Comparison of ENCODE assay signal across 1 cellular context in the genomic region with DNA sequence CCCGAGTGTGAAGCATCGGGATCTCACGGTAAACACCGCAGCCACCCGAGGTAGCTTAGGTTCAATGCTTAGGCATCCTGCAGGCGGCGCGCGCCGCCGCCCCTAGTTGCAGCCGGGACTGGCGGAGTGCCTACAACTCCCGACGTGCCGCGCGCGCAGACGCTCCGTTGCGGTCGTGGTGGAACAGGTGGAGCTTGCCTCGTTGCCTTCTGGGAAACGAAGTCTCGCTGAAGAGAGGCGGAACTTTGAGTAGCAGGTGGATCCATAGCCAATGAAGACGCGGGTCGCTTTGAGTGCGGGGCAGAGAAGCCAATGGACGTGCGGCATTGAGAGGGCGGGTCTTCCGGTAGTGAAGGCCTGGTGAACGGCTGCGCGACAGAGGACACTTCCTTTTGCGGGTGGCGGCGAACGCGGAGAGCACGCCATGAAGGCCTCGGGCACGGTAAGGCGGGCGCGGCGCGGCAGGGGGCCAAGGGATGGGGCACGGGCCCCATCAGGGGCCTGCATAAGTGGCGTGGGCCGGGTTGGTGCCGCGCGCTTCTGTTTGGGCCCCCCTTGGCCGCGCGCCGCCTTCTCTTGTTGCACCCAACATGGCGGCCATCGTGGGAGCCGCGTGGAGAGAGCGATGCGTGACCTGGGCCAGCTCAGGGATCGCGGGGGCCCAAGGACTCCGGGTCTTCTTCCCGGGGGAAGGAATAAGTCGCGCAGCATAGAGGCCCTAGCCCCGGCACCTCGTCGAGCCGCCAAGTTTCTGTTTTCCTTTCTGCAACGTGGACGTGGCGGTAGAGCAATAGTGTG.
TF ChIP-seq lines count a peak whose summit lies in the region.

A gene (plus strand): TSS at position 378 of the 798 bp plus-strand sequence. CDS start 47 bp downstream, at position 425.

TF ChIP-seq in GM12878, 131 proteins besides CTCF, POLR2A, EP300 and RAD21 (continued from another document and continues in another):
- TF ChIP-seq, protein P1, sequence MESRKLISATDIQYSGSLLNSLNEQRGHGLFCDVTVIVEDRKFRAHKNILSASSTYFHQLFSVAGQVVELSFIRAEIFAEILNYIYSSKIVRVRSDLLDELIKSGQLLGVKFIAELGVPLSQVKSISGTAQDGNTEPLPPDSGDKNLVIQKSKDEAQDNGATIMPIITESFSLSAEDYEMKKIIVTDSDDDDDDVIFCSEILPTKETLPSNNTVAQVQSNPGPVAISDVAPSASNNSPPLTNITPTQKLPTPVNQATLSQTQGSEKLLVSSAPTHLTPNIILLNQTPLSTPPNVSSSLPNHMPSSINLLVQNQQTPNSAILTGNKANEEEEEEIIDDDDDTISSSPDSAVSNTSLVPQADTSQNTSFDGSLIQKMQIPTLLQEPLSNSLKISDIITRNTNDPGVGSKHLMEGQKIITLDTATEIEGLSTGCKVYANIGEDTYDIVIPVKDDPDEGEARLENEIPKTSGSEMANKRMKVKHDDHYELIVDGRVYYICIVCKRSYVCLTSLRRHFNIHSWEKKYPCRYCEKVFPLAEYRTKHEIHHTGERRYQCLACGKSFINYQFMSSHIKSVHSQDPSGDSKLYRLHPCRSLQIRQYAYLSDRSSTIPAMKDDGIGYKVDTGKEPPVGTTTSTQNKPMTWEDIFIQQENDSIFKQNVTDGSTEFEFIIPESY (IDR thresholded peaks at IDR 0.05): no peak
- TF ChIP-seq HCFC1 (IDR thresholded peaks at IDR 0.05; ENCODE audit: low read length): peak; percentile 97
- TF ChIP-seq WRNIP1 (IDR thresholded peaks at IDR 0.05; ENCODE audit: borderline replicate concordance, low read depth, low read length): no peak; the same call in 1 of the 2 replicates
- TF ChIP-seq, protein P2, sequence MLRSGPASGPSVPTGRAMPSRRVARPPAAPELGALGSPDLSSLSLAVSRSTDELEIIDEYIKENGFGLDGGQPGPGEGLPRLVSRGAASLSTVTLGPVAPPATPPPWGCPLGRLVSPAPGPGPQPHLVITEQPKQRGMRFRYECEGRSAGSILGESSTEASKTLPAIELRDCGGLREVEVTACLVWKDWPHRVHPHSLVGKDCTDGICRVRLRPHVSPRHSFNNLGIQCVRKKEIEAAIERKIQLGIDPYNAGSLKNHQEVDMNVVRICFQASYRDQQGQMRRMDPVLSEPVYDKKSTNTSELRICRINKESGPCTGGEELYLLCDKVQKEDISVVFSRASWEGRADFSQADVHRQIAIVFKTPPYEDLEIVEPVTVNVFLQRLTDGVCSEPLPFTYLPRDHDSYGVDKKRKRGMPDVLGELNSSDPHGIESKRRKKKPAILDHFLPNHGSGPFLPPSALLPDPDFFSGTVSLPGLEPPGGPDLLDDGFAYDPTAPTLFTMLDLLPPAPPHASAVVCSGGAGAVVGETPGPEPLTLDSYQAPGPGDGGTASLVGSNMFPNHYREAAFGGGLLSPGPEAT (IDR thresholded peaks at IDR 0.05; ENCODE audit: low read depth): no peak; the same call in 1 of the 2 replicates
- TF ChIP-seq BMI1 (IDR thresholded peaks at IDR 0.05; ENCODE audit: borderline replicate concordance): no peak
- no peak for TF ChIP-seq PAX8 (IDR thresholded peaks at IDR 0.05)
- TF ChIP-seq TBL1XR1 (IDR thresholded peaks at IDR 0.05; ENCODE audit: low read depth, low read length): no peak
- no peak for TF ChIP-seq ETV6 (conservative IDR thresholded peaks at IDR 0.05 in 1 of 2, IDR thresholded peaks at IDR 0.05 in 1 of 2; ENCODE audit: borderline replicate concordance in 1 of 2, low read depth in 1 of 2)
- TF ChIP-seq POLR2AphosphoS5 (IDR thresholded peaks at IDR 0.05; ENCODE audit: low read length): peak; percentile 99
- TF ChIP-seq SMAD1 (IDR thresholded peaks at IDR 0.05; ENCODE audit: low read depth, partially characterized antibody): peak; percentile 63
- no peak for TF ChIP-seq ZBED1 (IDR thresholded peaks at IDR 0.05; ENCODE audit: borderline replicate concordance)
- TF ChIP-seq RAD51 (IDR thresholded peaks at IDR 0.05): no peak; the same call in 1 of the 2 replicates
- TF ChIP-seq, protein P3, sequence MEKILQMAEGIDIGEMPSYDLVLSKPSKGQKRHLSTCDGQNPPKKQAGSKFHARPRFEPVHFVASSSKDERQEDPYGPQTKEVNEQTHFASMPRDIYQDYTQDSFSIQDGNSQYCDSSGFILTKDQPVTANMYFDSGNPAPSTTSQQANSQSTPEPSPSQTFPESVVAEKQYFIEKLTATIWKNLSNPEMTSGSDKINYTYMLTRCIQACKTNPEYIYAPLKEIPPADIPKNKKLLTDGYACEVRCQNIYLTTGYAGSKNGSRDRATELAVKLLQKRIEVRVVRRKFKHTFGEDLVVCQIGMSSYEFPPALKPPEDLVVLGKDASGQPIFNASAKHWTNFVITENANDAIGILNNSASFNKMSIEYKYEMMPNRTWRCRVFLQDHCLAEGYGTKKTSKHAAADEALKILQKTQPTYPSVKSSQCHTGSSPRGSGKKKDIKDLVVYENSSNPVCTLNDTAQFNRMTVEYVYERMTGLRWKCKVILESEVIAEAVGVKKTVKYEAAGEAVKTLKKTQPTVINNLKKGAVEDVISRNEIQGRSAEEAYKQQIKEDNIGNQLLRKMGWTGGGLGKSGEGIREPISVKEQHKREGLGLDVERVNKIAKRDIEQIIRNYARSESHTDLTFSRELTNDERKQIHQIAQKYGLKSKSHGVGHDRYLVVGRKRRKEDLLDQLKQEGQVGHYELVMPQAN (conservative IDR thresholded peaks at IDR 0.05): peak; percentile 95
- no peak for TF ChIP-seq ZZZ3 (IDR thresholded peaks at IDR 0.05; ENCODE audit: control insufficient read depth, insufficient read length, low read depth)
- peak; percentile 71; the same call in 1 of the 2 replicates for TF ChIP-seq TCF12 (IDR thresholded peaks at IDR 0.05; ENCODE audit: low read depth, low read length)
- TF ChIP-seq YY1 (IDR thresholded peaks at IDR 0.05; ENCODE audit: low read depth, low read length): peak; percentile 94
- TF ChIP-seq, protein P4, sequence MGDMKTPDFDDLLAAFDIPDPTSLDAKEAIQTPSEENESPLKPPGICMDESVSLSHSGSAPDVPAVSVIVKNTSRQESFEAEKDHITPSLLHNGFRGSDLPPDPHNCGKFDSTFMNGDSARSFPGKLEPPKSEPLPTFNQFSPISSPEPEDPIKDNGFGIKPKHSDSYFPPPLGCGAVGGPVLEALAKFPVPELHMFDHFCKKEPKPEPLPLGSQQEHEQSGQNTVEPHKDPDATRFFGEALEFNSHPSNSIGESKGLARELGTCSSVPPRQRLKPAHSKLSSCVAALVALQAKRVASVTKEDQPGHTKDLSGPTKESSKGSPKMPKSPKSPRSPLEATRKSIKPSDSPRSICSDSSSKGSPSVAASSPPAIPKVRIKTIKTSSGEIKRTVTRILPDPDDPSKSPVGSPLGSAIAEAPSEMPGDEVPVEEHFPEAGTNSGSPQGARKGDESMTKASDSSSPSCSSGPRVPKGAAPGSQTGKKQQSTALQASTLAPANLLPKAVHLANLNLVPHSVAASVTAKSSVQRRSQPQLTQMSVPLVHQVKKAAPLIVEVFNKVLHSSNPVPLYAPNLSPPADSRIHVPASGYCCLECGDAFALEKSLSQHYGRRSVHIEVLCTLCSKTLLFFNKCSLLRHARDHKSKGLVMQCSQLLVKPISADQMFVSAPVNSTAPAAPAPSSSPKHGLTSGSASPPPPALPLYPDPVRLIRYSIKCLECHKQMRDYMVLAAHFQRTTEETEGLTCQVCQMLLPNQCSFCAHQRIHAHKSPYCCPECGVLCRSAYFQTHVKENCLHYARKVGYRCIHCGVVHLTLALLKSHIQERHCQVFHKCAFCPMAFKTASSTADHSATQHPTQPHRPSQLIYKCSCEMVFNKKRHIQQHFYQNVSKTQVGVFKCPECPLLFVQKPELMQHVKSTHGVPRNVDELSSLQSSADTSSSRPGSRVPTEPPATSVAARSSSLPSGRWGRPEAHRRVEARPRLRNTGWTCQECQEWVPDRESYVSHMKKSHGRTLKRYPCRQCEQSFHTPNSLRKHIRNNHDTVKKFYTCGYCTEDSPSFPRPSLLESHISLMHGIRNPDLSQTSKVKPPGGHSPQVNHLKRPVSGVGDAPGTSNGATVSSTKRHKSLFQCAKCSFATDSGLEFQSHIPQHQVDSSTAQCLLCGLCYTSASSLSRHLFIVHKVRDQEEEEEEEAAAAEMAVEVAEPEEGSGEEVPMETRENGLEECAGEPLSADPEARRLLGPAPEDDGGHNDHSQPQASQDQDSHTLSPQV (IDR thresholded peaks at IDR 0.05): no peak
- peak; percentile 83; the same call in 1 of the 2 replicates for TF ChIP-seq SIN3A (IDR thresholded peaks at IDR 0.05; ENCODE audit: low read depth, low read length)
- no peak for TF ChIP-seq CBX5 (IDR thresholded peaks at IDR 0.05; ENCODE audit: low read depth)
- TF ChIP-seq, protein P5, sequence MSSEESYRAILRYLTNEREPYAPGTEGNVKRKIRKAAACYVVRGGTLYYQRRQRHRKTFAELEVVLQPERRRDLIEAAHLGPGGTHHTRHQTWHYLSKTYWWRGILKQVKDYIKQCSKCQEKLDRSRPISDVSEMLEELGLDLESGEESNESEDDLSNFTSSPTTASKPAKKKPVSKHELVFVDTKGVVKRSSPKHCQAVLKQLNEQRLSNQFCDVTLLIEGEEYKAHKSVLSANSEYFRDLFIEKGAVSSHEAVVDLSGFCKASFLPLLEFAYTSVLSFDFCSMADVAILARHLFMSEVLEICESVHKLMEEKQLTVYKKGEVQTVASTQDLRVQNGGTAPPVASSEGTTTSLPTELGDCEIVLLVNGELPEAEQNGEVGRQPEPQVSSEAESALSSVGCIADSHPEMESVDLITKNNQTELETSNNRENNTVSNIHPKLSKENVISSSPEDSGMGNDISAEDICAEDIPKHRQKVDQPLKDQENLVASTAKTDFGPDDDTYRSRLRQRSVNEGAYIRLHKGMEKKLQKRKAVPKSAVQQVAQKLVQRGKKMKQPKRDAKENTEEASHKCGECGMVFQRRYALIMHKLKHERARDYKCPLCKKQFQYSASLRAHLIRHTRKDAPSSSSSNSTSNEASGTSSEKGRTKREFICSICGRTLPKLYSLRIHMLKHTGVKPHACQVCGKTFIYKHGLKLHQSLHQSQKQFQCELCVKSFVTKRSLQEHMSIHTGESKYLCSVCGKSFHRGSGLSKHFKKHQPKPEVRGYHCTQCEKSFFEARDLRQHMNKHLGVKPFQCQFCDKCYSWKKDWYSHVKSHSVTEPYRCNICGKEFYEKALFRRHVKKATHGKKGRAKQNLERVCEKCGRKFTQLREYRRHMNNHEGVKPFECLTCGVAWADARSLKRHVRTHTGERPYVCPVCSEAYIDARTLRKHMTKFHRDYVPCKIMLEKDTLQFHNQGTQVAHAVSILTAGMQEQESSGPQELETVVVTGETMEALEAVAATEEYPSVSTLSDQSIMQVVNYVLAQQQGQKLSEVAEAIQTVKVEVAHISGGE (CRISPR knock-in tag; IDR thresholded peaks at IDR 0.05): no peak
- TF ChIP-seq MYB (IDR thresholded peaks at IDR 0.05; ENCODE audit: borderline replicate concordance, low read depth, low read length): no peak
- peak; percentile 98 for TF ChIP-seq IKZF1 (conservative IDR thresholded peaks at IDR 0.05)
- TF ChIP-seq ATF7 (IDR thresholded peaks at IDR 0.05; ENCODE audit: low read depth): no peak
- peak; percentile 99 for TF ChIP-seq TAF1 (IDR thresholded peaks at IDR 0.05; ENCODE audit: borderline replicate concordance, low read depth, low read length)
- no peak for TF ChIP-seq MTA2 (IDR thresholded peaks at IDR 0.05; ENCODE audit: low read depth)
- TF ChIP-seq TCF7 (IDR thresholded peaks at IDR 0.05; ENCODE audit: borderline replicate concordance): no peak
- TF ChIP-seq RBBP5 (conservative IDR thresholded peaks at IDR 0.05): no peak
- TF ChIP-seq PAX5 (IDR thresholded peaks at IDR 0.05; ENCODE audit: borderline replicate concordance, low read depth, low read length): peak; percentile 83
- TF ChIP-seq, protein P6, sequence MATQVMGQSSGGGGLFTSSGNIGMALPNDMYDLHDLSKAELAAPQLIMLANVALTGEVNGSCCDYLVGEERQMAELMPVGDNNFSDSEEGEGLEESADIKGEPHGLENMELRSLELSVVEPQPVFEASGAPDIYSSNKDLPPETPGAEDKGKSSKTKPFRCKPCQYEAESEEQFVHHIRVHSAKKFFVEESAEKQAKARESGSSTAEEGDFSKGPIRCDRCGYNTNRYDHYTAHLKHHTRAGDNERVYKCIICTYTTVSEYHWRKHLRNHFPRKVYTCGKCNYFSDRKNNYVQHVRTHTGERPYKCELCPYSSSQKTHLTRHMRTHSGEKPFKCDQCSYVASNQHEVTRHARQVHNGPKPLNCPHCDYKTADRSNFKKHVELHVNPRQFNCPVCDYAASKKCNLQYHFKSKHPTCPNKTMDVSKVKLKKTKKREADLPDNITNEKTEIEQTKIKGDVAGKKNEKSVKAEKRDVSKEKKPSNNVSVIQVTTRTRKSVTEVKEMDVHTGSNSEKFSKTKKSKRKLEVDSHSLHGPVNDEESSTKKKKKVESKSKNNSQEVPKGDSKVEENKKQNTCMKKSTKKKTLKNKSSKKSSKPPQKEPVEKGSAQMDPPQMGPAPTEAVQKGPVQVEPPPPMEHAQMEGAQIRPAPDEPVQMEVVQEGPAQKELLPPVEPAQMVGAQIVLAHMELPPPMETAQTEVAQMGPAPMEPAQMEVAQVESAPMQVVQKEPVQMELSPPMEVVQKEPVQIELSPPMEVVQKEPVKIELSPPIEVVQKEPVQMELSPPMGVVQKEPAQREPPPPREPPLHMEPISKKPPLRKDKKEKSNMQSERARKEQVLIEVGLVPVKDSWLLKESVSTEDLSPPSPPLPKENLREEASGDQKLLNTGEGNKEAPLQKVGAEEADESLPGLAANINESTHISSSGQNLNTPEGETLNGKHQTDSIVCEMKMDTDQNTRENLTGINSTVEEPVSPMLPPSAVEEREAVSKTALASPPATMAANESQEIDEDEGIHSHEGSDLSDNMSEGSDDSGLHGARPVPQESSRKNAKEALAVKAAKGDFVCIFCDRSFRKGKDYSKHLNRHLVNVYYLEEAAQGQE (IDR thresholded peaks at IDR 0.05; ENCODE audit: low read depth, low read length): peak; percentile 38; the same call in 1 of the 2 replicates
- no peak; the same call in none of the 2 replicates for TF ChIP-seq BACH1 (IDR thresholded peaks at IDR 0.05; ENCODE audit: borderline replicate concordance)
- no peak for TF ChIP-seq SUZ12 (IDR thresholded peaks at IDR 0.05; ENCODE audit: unreplicated experiment)
- TF ChIP-seq, protein P7, sequence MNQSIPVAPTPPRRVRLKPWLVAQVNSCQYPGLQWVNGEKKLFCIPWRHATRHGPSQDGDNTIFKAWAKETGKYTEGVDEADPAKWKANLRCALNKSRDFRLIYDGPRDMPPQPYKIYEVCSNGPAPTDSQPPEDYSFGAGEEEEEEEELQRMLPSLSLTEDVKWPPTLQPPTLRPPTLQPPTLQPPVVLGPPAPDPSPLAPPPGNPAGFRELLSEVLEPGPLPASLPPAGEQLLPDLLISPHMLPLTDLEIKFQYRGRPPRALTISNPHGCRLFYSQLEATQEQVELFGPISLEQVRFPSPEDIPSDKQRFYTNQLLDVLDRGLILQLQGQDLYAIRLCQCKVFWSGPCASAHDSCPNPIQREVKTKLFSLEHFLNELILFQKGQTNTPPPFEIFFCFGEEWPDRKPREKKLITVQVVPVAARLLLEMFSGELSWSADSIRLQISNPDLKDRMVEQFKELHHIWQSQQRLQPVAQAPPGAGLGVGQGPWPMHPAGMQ (IDR thresholded peaks at IDR 0.05; ENCODE audit: borderline replicate concordance): no peak
- TF ChIP-seq DPF2 (IDR thresholded peaks at IDR 0.05): peak; percentile 98
- TF ChIP-seq NR2F1 (conservative IDR thresholded peaks at IDR 0.05): 0 out of 2 replicates have a peak, but pooled peaks have one; percentile 33
- 0 out of 4 replicates have a peak, but pooled peaks of 1 of the 2 experiments have one; percentile 11 for TF ChIP-seq SRF (IDR thresholded peaks at IDR 0.05; ENCODE audit: low read depth in 2 of 2, low read length in 2 of 2)
- TF ChIP-seq POU2F2 (IDR thresholded peaks at IDR 0.05; ENCODE audit: borderline replicate concordance, low read depth, low read length): peak; percentile 87
- peak; percentile 96 for TF ChIP-seq SIX5 (IDR thresholded peaks at IDR 0.05; ENCODE audit: low read depth, low read length, severe bottlenecking)
- TF ChIP-seq HDAC6 (IDR thresholded peaks at IDR 0.05; ENCODE audit: unreplicated experiment): no peak
